14 cellular contexts compared by ENCODE assay signal in genomic region chr9:91182831-91183230, GRCh38.
"Had no signal": no experiment of that assay in that cellular context is flagged by ENCODE, and none has a peak within 500 bp of the region (broad histone marks: within the 10 kb centered on the region; RNA-seq: fewer than 3 reads in every experiment).

No MANE protein-coding gene starts in this region.

- H3K27ac ChIP-seq: dorsolateral prefrontal cortex, thoracic aorta, WERI-Rb-1 had no signal

- H3K9me3 Mint-ChIP-seq: activated naive CD4-positive, alpha-beta T cell treated with anti-CD3 and anti-CD28 coated beads for 36 hours; endodermal cell; natural killer cell; stimulated activated naive CD8-positive, alpha-beta T cell treated with anti-CD3 and anti-CD28 coated beads, Interleukin-15, amount 100 ng/mL, for 72 hours; T-helper 1 cell treated with Interleukin-12 subunit alpha and Interleukin-12 subunit beta and Interleukin-4 antibody, amounts not matched to agents 30 μg/mL and 1 μg/mL, for 36 hours had no signal

- H3K27me3 ChIP-seq: dorsolateral prefrontal cortex had no signal

- H3K4me3 Mint-ChIP-seq: activated CD8-positive, alpha-beta T cell treated with anti-CD3 and anti-CD28 coated beads, Interleukin-2, amount 10 ng/mL, durations not matched to agents 7 days and 5 days; activated naive CD4-positive, alpha-beta T cell treated with anti-CD3 and anti-CD28 coated beads for 36 hours; endodermal cell; natural killer cell; stimulated activated naive CD8-positive, alpha-beta T cell treated with anti-CD3 and anti-CD28 coated beads, Interleukin-15, amount 100 ng/mL, for 72 hours; T-helper 1 cell treated with Interleukin-12 subunit alpha and Interleukin-12 subunit beta and Interleukin-4 antibody, amounts not matched to agents 30 μg/mL and 1 μg/mL, for 36 hours had no signal

- H3K36me3 Mint-ChIP-seq: natural killer cell had no signal

- H3K27ac Mint-ChIP-seq: activated CD8-positive, alpha-beta T cell treated with anti-CD3 and anti-CD28 coated beads, Interleukin-2, amount 10 ng/mL, durations not matched to agents 7 days and 5 days; activated naive CD4-positive, alpha-beta T cell treated with anti-CD3 and anti-CD28 coated beads for 36 hours; endodermal cell; natural killer cell; T-helper 1 cell treated with Interleukin-12 subunit alpha and Interleukin-12 subunit beta and Interleukin-4 antibody, amounts not matched to agents 30 μg/mL and 1 μg/mL, for 36 hours had no signal

- DNase-seq: activated CD8-positive, alpha-beta T cell treated with anti-CD3 and anti-CD28 coated beads, Interleukin-2, amount 10 ng/mL, durations not matched to agents 7 days and 5 days; activated naive CD4-positive, alpha-beta T cell treated with anti-CD3 and anti-CD28 coated beads for 36 hours; dorsolateral prefrontal cortex; endodermal cell; erythroblast; glutamatergic neuron; kidney glomerular epithelial cell; natural killer cell; stimulated activated CD4-positive, alpha-beta T cell treated with anti-CD3 and anti-CD28 coated beads, Interleukin-4, amount 100 ng/mL, for 4 hours; stimulated activated CD8-positive, alpha-beta memory T cell treated with anti-CD3 and anti-CD28 coated beads, Interleukin-4, amount 100 ng/mL, for 48 hours; stimulated activated naive CD8-positive, alpha-beta T cell treated with anti-CD3 and anti-CD28 coated beads, Interleukin-15, amount 100 ng/mL, for 72 hours; WERI-Rb-1 had no signal

- ATAC-seq: activated CD8-positive, alpha-beta T cell treated with anti-CD3 and anti-CD28 coated beads, Interleukin-2, amount 10 ng/mL, durations not matched to agents 7 days and 5 days; natural killer cell; stimulated activated naive CD8-positive, alpha-beta T cell treated with anti-CD3 and anti-CD28 coated beads, Interleukin-15, amount 100 ng/mL, for 72 hours had no signal

- H3K4me3 ChIP-seq: dorsolateral prefrontal cortex, thoracic aorta had no signal

- H3K4me1 Mint-ChIP-seq: endodermal cell had no signal

- H3K9me3 ChIP-seq: thoracic aorta had no signal

- H3K27me3 Mint-ChIP-seq: stimulated activated naive CD8-positive, alpha-beta T cell treated with anti-CD3 and anti-CD28 coated beads, Interleukin-15, amount 100 ng/mL, for 72 hours had no signal

- H3K36me3 ChIP-seq: thoracic aorta, WERI-Rb-1 had no signal
